Comparison of ENCODE assay signal across 9 cellular contexts in genomic region chr1:56803561-56804156, GRCh38. TPM values are rescaled to one million over a fixed set of nuclear protein-coding genes. Genes with fewer than 3 reads are reported as not detected.
DNase-seq lines count a peak whose midpoint lies in the region; ATAC-seq and TF ChIP-seq lines count a peak whose summit lies in the region.
"Had no signal": no experiment of that assay in that cellular context is flagged by ENCODE, and none has a peak within 500 bp of the region (broad histone marks: within the 10 kb centered on the region; RNA-seq: fewer than 3 reads in every experiment).

No MANE protein-coding gene starts in this region.

- no peak overlapping the region for H3K27ac Mint-ChIP-seq in progenitor cell of endocrine pancreas

- no peak overlapping the region for H3K4me3 ChIP-seq in H7 (ENCODE audit: insufficient read depth, low read depth, low read length)
- no peak overlapping the region for H3K4me3 ChIP-seq in choroid plexus epithelial cell (ENCODE audit: low read depth, low read length)
- H3K4me3 ChIP-seq: BLaER1 had no signal

- H3K4me1 Mint-ChIP-seq in progenitor cell of endocrine pancreas (ENCODE audit: low read depth) = peaks cover 4% of the 10 kb centered on the region

- no peaks in the 10 kb centered on the region for H3K27me3 ChIP-seq in H7 (ENCODE audit: control insufficient read depth, insufficient read depth, low read length)
- H3K27me3 ChIP-seq: BLaER1 had no signal

- ATAC-seq in GM19328 (IDR thresholded peaks at IDR 0.05; ENCODE audit: unreplicated experiment) = no peak

- no peak overlapping the region for H3K4me3 Mint-ChIP-seq in progenitor cell of endocrine pancreas (ENCODE audit: low read depth)

- H3K36me3 ChIP-seq in H7 (replicated peaks; ENCODE audit: control insufficient read depth, insufficient read depth, low read length) = no peaks in the 10 kb centered on the region
- H3K36me3 ChIP-seq: BLaER1 had no signal

- H3K36me3 Mint-ChIP-seq in progenitor cell of endocrine pancreas (ENCODE audit: insufficient read depth) = peaks cover 4% of the 10 kb centered on the region

- H3K9me3 Mint-ChIP-seq in progenitor cell of endocrine pancreas (ENCODE audit: low read depth) = peaks cover 6% of the 10 kb centered on the region

- H3K27me3 Mint-ChIP-seq in progenitor cell of endocrine pancreas = no peaks in the 10 kb centered on the region

- DNase-seq in NCI-H1417 (lab: John Stamatoyannopoulos, UW) = peak in 2 of 3 experiments; percentile 15 to 48
- no peak for DNase-seq in NCI-H1417 treated with DMSO at 0.1 percent for 48 hours (lab: John Stamatoyannopoulos, UW)
- peak; percentile 34 for DNase-seq in H7
- DNase-seq in NCI-H2107 treated with DMSO at 0.1 percent for 48 hours (lab: John Stamatoyannopoulos, UW; ENCODE audit: unreplicated experiment) = peak; percentile 35
- peak; percentile 63 for DNase-seq in choroid plexus epithelial cell (ENCODE audit: low read depth)
- no peak for DNase-seq in progenitor cell of endocrine pancreas (ENCODE audit: low spot score, unreplicated experiment)
- no peak for DNase-seq in NCI-H1048 (lab: John Stamatoyannopoulos, UW)

- TF ChIP-seq CTCF in choroid plexus epithelial cell (conservative IDR thresholded peaks at IDR 0.05; ENCODE audit: low read depth, low read length) = peak; percentile 83
- TF ChIP-seq CTCF in progenitor cell of endocrine pancreas (IDR thresholded peaks at IDR 0.05; ENCODE audit: unreplicated experiment) = peak; percentile 68

RNA-seq across cellular contexts. Expression of gene FYB2, which starts 15.5 kb away (rescaled TPM):
- not detected in 2 replicates for total RNA-seq in H7 (2014; rRNA removed; shearing (Covaris generic))
- total RNA-seq in progenitor cell of endocrine pancreas = 7.6 and 9.6 TPM in 2 replicates

RNA-seq across cellular contexts. Expression of gene C8A, which starts 50.9 kb away (rescaled TPM):
- not detected in 2 replicates for total RNA-seq in H7 (2014; rRNA removed; shearing (Covaris generic))
- total RNA-seq in progenitor cell of endocrine pancreas = 0.77 and 0.98 TPM in 2 replicates

Comparison
In these comparisons a context has a peak if more than half of its experiments do, and no peak if none do; other contexts are left out.
1. DNase-seq: peak in NCI-H1417 (2 of 3), H7 (single experiment), NCI-H2107 treated with DMSO at 0.1 percent for 48 hours (single experiment) and choroid plexus epithelial cell (single experiment); none in NCI-H1417 treated with DMSO at 0.1 percent for 48 hours (single experiment), progenitor cell of endocrine pancreas (single experiment) and NCI-H1048 (single experiment).